In the genomic region with DNA sequence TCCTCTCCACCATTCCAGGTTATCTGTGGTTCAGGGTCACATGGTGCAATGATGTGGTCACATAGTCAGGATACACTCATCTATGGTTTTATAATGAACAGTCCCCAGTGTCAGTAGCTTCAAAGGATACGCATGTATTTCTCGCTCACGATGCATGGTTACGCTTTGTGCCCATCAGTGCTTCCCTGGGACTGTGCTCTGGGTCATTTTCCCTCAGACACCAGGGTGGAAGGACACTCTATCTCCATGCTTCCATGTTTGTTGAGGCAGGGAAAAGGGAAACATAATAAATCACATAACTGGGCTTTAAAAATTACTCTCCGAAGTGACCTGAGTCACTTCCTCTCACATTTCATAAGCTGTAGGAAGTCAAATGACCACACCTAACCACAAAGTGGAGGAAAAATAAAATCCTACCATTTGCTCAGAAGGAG, we compare ENCODE assay signal across 15 cellular contexts.
DNase-seq lines count a peak whose midpoint lies in the region; ATAC-seq and TF ChIP-seq lines count a peak whose summit lies in the region.
"Had no signal": no experiment of that assay in that cellular context is flagged by ENCODE, and none has a peak within 500 bp of the region (broad histone marks: within the 10 kb centered on the region; RNA-seq: fewer than 3 reads in every experiment).

No MANE protein-coding gene starts in this region.

- POLR2A ChIA-PET in MCF 10A (lab: Yijun Ruan, JAX), result no interaction called here
- POLR2A ChIA-PET in CD8-positive, alpha-beta T cell (lab: Charles Lee), result no interaction called here

- H3K36me3 ChIP-seq in breast epithelium, result no peaks in the 10 kb centered on the region
- no peaks in the 10 kb centered on the region for H3K36me3 ChIP-seq in testis (ENCODE audit: low read depth, missing control alignments)
- no peaks in the 10 kb centered on the region for H3K36me3 ChIP-seq in CD8-positive, alpha-beta T cell (ENCODE audit: insufficient read depth, low read length)

- 89 to 94% methylated on average over 5 of the region's 5 CpGs for WGBS in testis, 2 donors

- H3K27ac ChIP-seq in breast epithelium (no peak overlapping the region), testis (no peak overlapping the region)
- no peak overlapping the region for H3K27ac ChIP-seq in CD8-positive, alpha-beta T cell (ENCODE audit: low read depth, low read length)
- H3K27ac ChIP-seq: skin epidermis had no signal

- CTCF ChIA-PET in MCF 10A (lab: Yijun Ruan, JAX), result no interaction called here
- CTCF ChIA-PET in CD8-positive, alpha-beta T cell (lab: Charles Lee), result no interaction called here

- DNase-seq in MCF 10A (ENCODE audit: unreplicated experiment) (peak; percentile 29), breast epithelium (ENCODE audit: low spot score in 2 of 2) (no peak), SW480 (ENCODE audit: low spot score) (peak; percentile 76), fibroblast of villous mesenchyme (ENCODE audit: low read depth) (peak; percentile 47), testis (no peak), NCI-H2107 (lab: John Stamatoyannopoulos, UW) (no peak), NCI-H226 (no peak)
- DNase-seq in CD8-positive, alpha-beta T cell, result no peak
- DNase-seq: 8988T; activated naive CD4-positive, alpha-beta T cell treated with Interleukin-2 at 50 U/mL for 16 hours; NCI-H1930; nucleus accumbens; T1000 had no signal

- intact Hi-C loops in MCF 10A (cut with micrococcal nuclease) (no loop called here), breast epithelium (cut with DNase I; ENCODE audit: low total_unique reads) (no loop called here), testis (cut with DNase I; ENCODE audit: low total_unique reads) (no loop called here)
- intact Hi-C loops in CD8-positive, alpha-beta T cell (cut with DNase I, micrococcal nuclease), result no loop called here

- ATAC-seq in CD8-positive, alpha-beta T cell, result no peak

- no peaks in the 10 kb centered on the region for H3K4me1 ChIP-seq in breast epithelium
- no peaks in the 10 kb centered on the region for H3K4me1 ChIP-seq in testis
- H3K4me1 ChIP-seq in CD8-positive, alpha-beta T cell (ENCODE audit: insufficient read depth, low read length), result no peaks in the 10 kb centered on the region

- no peak overlapping the region for H3K4me3 Mint-ChIP-seq in MCF 10A (ENCODE audit: unreplicated experiment)
- H3K4me3 Mint-ChIP-seq in CD8-positive, alpha-beta T cell, result no peak overlapping the region
- H3K4me3 Mint-ChIP-seq: central memory CD8-positive, alpha-beta T cell had no signal

- no peak overlapping the region for H3K27ac Mint-ChIP-seq in MCF 10A (ENCODE audit: low read depth, unreplicated experiment)
- no peak overlapping the region for H3K27ac Mint-ChIP-seq in CD8-positive, alpha-beta T cell

- no TSS peak for BruUV-seq in MCF 10A (replicated peaks; lab: Mats Ljungman, UMichigan)

- H3K4me3 ChIP-seq in breast epithelium (no peak overlapping the region), fibroblast of villous mesenchyme (ENCODE audit: low read depth, low read length) (no peak overlapping the region), testis (no peak overlapping the region)
- H3K4me3 ChIP-seq in CD8-positive, alpha-beta T cell (ENCODE audit: low read depth, low read length), result no peak overlapping the region
- H3K4me3 ChIP-seq: skin epidermis had no signal

- H3K9me3 Mint-ChIP-seq in MCF 10A (ENCODE audit: unreplicated experiment), result peaks cover 15% of the 10 kb centered on the region
- peaks cover 8% of the 10 kb centered on the region for H3K9me3 Mint-ChIP-seq in CD8-positive, alpha-beta T cell

- H3K36me3 Mint-ChIP-seq in MCF 10A (ENCODE audit: insufficient read depth, unreplicated experiment), result peaks cover 10% of the 10 kb centered on the region
- no peaks in the 10 kb centered on the region for H3K36me3 Mint-ChIP-seq in CD8-positive, alpha-beta T cell

- H3K4me1 Mint-ChIP-seq in MCF 10A (ENCODE audit: insufficient read depth, unreplicated experiment), result peaks cover 6% of the 10 kb centered on the region
- H3K4me1 Mint-ChIP-seq in CD8-positive, alpha-beta T cell (ENCODE audit: low read depth), result no peaks in the 10 kb centered on the region
- H3K4me1 Mint-ChIP-seq: central memory CD8-positive, alpha-beta T cell had no signal

- H3K9me3 ChIP-seq in breast epithelium (peaks cover 0 to 7% of the 10 kb centered on the region in 2 donors), testis (no peaks in the 10 kb centered on the region)
- no peaks in the 10 kb centered on the region for H3K9me3 ChIP-seq in CD8-positive, alpha-beta T cell (ENCODE audit: low read length)

- H3K27me3 ChIP-seq in breast epithelium (no peaks in the 10 kb centered on the region), testis (no peaks in the 10 kb centered on the region)
- H3K27me3 ChIP-seq in CD8-positive, alpha-beta T cell (ENCODE audit: insufficient read depth, low read length), result no peaks in the 10 kb centered on the region

- TF ChIP-seq POLR2A in breast epithelium (IDR thresholded peaks at IDR 0.05), result no peak
- TF ChIP-seq POLR2A in testis (IDR thresholded peaks at IDR 0.05), result no peak

- H3K27me3 Mint-ChIP-seq in MCF 10A (ENCODE audit: insufficient read depth, unreplicated experiment), result no peaks in the 10 kb centered on the region
- no peaks in the 10 kb centered on the region for H3K27me3 Mint-ChIP-seq in CD8-positive, alpha-beta T cell (ENCODE audit: low read depth)
- H3K27me3 Mint-ChIP-seq: central memory CD8-positive, alpha-beta T cell had no signal

- TF ChIP-seq CTCF in MCF 10A (IDR thresholded peaks at IDR 0.05; ENCODE audit: unreplicated experiment) (no peak), breast epithelium (IDR thresholded peaks at IDR 0.05) (no peak), fibroblast of villous mesenchyme (IDR thresholded peaks at IDR 0.05; ENCODE audit: insufficient read depth, low read depth, low read length) (no peak), testis (IDR thresholded peaks at IDR 0.05) (no peak)
- no peak for TF ChIP-seq CTCF in CD8-positive, alpha-beta T cell (IDR thresholded peaks at IDR 0.05)

Comparison
In these comparisons a context has a peak if more than half of its experiments do, and no peak if none do; other contexts are left out.
1. DNase-seq: peak in MCF 10A (single experiment), SW480 (single experiment) and fibroblast of villous mesenchyme (single experiment); none in breast epithelium (0 of 2), testis (single experiment), CD8-positive, alpha-beta T cell (0 of 7), NCI-H2107 (single experiment) and NCI-H226 (single experiment).